In genomic region chr13:112814905-112815585, GRCh38 we compare ENCODE assay signal across 15 cellular contexts.
A peak's percentile ranks its signal among the peaks of the same experiment; 100 is the strongest.
DNase-seq lines count a peak whose midpoint lies in the region; ATAC-seq and TF ChIP-seq lines count a peak whose summit lies in the region.
"Had no signal": no experiment of that assay in that cellular context is flagged by ENCODE, and none has a peak within 500 bp of the region (broad histone marks: within the 10 kb centered on the region; RNA-seq: fewer than 3 reads in every experiment).

No MANE protein-coding gene starts in this region.

- H3K9me3 ChIP-seq in breast epithelium (no peaks in the 10 kb centered on the region), lung (ENCODE audit: control insufficient read depth in 2 of 2, insufficient read depth in 1 of 2, low read length in 1 of 2) (peaks cover 0 to 10% of the 10 kb centered on the region in 2 donors), hepatocyte (ENCODE audit: low read depth) (no peaks in the 10 kb centered on the region)
- H3K9me3 ChIP-seq: esophagus squamous epithelium, transverse colon had no signal

- H3K27me3 Mint-ChIP-seq in MCF 10A (ENCODE audit: insufficient read depth, unreplicated experiment) (no peaks in the 10 kb centered on the region), endothelial cell (ENCODE audit: unreplicated experiment) (peaks cover 16% of the 10 kb centered on the region)
- H3K27me3 Mint-ChIP-seq: T-cell had no signal

- ATAC-seq in lung (ENCODE audit: insufficient read depth, low FRiP score) (peak; percentile 68), HG03432 (IDR thresholded peaks at IDR 0.05; ENCODE audit: unreplicated experiment) (no peak), HG02852 (IDR thresholded peaks at IDR 0.05; ENCODE audit: unreplicated experiment) (no peak)
- ATAC-seq: natural killer cell, T-cell had no signal

- H3K27ac Mint-ChIP-seq in MCF 10A (ENCODE audit: low read depth, unreplicated experiment), result no peak overlapping the region
- H3K27ac Mint-ChIP-seq in endothelial cell (ENCODE audit: unreplicated experiment), result peak overlapping the region; percentile 59
- H3K27ac Mint-ChIP-seq: natural killer cell, T-cell had no signal

- no TSS peak for BruUV-seq in MCF 10A (replicated peaks; lab: Mats Ljungman, UMichigan)

- H3K9me2 ChIP-seq in hepatocyte (replicated peaks; ENCODE audit: insufficient read depth), result no peaks in the 10 kb centered on the region

- DNase-seq in MCF 10A (ENCODE audit: unreplicated experiment), result peak; percentile 17
- no peak for DNase-seq in breast epithelium (ENCODE audit: low spot score in 2 of 2)
- no peak for DNase-seq in endothelial cell (ENCODE audit: low spot score)
- DNase-seq in lung (ENCODE audit: low spot score), result peak; percentile 58
- DNase-seq in hepatocyte (ENCODE audit: low spot score), result no peak
- no peak for DNase-seq in stimulated activated naive CD4-positive, alpha-beta T cell (lab: John Stamatoyannopoulos, UW)
- DNase-seq: activated CD4-positive, alpha-beta T cell treated with anti-CD3 and anti-CD28 coated beads, Interleukin-2, amount 50 U/mL, for 1 hour; esophagus squamous epithelium; KBM-7; natural killer cell; T-cell; transverse colon had no signal

- H3K4me3 ChIP-seq in breast epithelium (no peak overlapping the region), lung (no peak overlapping the region), hepatocyte (no peak overlapping the region)
- H3K4me3 ChIP-seq: esophagus squamous epithelium, skin epidermis, transverse colon had no signal

- H3K4me1 Mint-ChIP-seq in MCF 10A (ENCODE audit: insufficient read depth, unreplicated experiment) (no peaks in the 10 kb centered on the region), endothelial cell (ENCODE audit: unreplicated experiment) (peaks cover 5% of the 10 kb centered on the region)
- H3K4me1 Mint-ChIP-seq: natural killer cell, T-cell had no signal

- WGBS in lung, 2 donors, result 73 to 93% methylated on average over 10 of the region's 10 CpGs
- 81% methylated on average over 10 of the region's 10 CpGs for WGBS in hepatocyte (ENCODE audit: low lambda C conversion rate, missing lambda C conversion rate)

- H3K27ac ChIP-seq in breast epithelium (no peak overlapping the region), lung (ENCODE audit: low read depth in 1 of 2, low read length in 1 of 2) (peak overlapping the region; percentile 21 to 68), hepatocyte (no peak overlapping the region)
- H3K27ac ChIP-seq: esophagus squamous epithelium, skin epidermis, transverse colon had no signal

- TF ChIP-seq POLR2A in breast epithelium (IDR thresholded peaks at IDR 0.05), result no peak

- H3K4me1 ChIP-seq in breast epithelium (no peaks in the 10 kb centered on the region), lung (ENCODE audit: control insufficient read depth in 2 of 2, insufficient read depth in 2 of 2, low read length in 2 of 2) (peaks cover 0 to 6% of the 10 kb centered on the region in 2 donors), hepatocyte (ENCODE audit: insufficient read depth) (no peaks in the 10 kb centered on the region)
- H3K4me1 ChIP-seq: esophagus squamous epithelium, transverse colon had no signal

- intact Hi-C loops in MCF 10A (cut with micrococcal nuclease) (no loop called here), breast epithelium (cut with DNase I; ENCODE audit: low total_unique reads) (no loop called here)

- TF ChIP-seq CTCF in MCF 10A (IDR thresholded peaks at IDR 0.05; ENCODE audit: unreplicated experiment) (no peak), breast epithelium (IDR thresholded peaks at IDR 0.05) (no peak), endothelial cell (IDR thresholded peaks at IDR 0.05; ENCODE audit: unreplicated experiment) (no peak), lung (IDR thresholded peaks at IDR 0.05; ENCODE audit: control extremely low read depth, extremely low read depth) (no peak), hepatocyte (IDR thresholded peaks at IDR 0.05; ENCODE audit: poor library complexity) (no peak)

- H3K27me3 ChIP-seq in breast epithelium (no peaks in the 10 kb centered on the region), lung (ENCODE audit: control insufficient read depth, insufficient read depth) (no peaks in the 10 kb centered on the region), hepatocyte (no peaks in the 10 kb centered on the region)
- H3K27me3 ChIP-seq: esophagus squamous epithelium, transverse colon had no signal

- H3K36me3 ChIP-seq in breast epithelium, result no peaks in the 10 kb centered on the region
- H3K36me3 ChIP-seq in lung (ENCODE audit: control insufficient read depth in 2 of 2, insufficient read depth in 2 of 2, low read length in 2 of 2), result peaks cover 6 to 50% of the 10 kb centered on the region in 2 donors
- H3K36me3 ChIP-seq in hepatocyte (replicated peaks; ENCODE audit: insufficient read depth, low read depth), result peaks cover 3% of the 10 kb centered on the region
- H3K36me3 ChIP-seq: transverse colon had no signal

- POLR2A ChIA-PET in MCF 10A (lab: Yijun Ruan, JAX), result no interaction called here

- H3K9me3 Mint-ChIP-seq in MCF 10A (ENCODE audit: unreplicated experiment) (no peaks in the 10 kb centered on the region), endothelial cell (ENCODE audit: unreplicated experiment) (no peaks in the 10 kb centered on the region)
- H3K9me3 Mint-ChIP-seq: natural killer cell had no signal

- no peaks in the 10 kb centered on the region for H3K79me2 ChIP-seq in hepatocyte

- CTCF ChIA-PET in MCF 10A (lab: Yijun Ruan, JAX), result interaction anchor here (0.8 kb wide), 1 partner anchor 103 kb away, joined by 6 read pairs; no protein-coding TSS in a partner anchor

- H3K36me3 Mint-ChIP-seq in MCF 10A (ENCODE audit: insufficient read depth, unreplicated experiment) (peaks cover 38% of the 10 kb centered on the region), endothelial cell (ENCODE audit: low read depth, unreplicated experiment) (peaks cover 77% of the 10 kb centered on the region)

- H3K4me3 Mint-ChIP-seq in MCF 10A (ENCODE audit: unreplicated experiment) (no peak overlapping the region), endothelial cell (ENCODE audit: unreplicated experiment) (peak overlapping the region; percentile 72)
- H3K4me3 Mint-ChIP-seq: natural killer cell, T-cell had no signal

- H3K4me2 ChIP-seq in hepatocyte, result no peak overlapping the region

- H2AFZ ChIP-seq in hepatocyte, result no peak overlapping the region

- H4K20me1 ChIP-seq in hepatocyte (ENCODE audit: insufficient read depth, poor library complexity, severe bottlenecking), result no peaks in the 10 kb centered on the region

Comparison
In these comparisons a context has a peak if more than half of its experiments do, and no peak if none do; other contexts are left out.
1. DNase-seq: peak in MCF 10A (single experiment) and lung (single experiment); none in breast epithelium (0 of 2), endothelial cell (single experiment), hepatocyte (single experiment) and stimulated activated naive CD4-positive, alpha-beta T cell (0 of 6).
2. H3K27ac ChIP-seq: peak in lung (2 of 2); none in breast epithelium (0 of 2) and hepatocyte (single experiment).